In genomic region chr22:26835929-26836528, GRCh38 we compare ENCODE assay signal across 8 cellular contexts.
DNase-seq lines count a peak whose midpoint lies in the region; ATAC-seq and TF ChIP-seq lines count a peak whose summit lies in the region.

No MANE protein-coding gene starts in this region.

- peak in 11 of 12 donors; percentile 27 to 63 (median 53) for TF ChIP-seq CTCF in heart left ventricle (IDR thresholded peaks at IDR 0.05)
- peak in 10 of 11 experiments; percentile 4 to 68 (median 54) for TF ChIP-seq CTCF in spleen (IDR thresholded peaks at IDR 0.05 in 8 of 11, conservative IDR thresholded peaks at IDR 0.05 in 3 of 11)

- H3K36me3 ChIP-seq in heart left ventricle (no peaks in the 10 kb centered on the region), spleen (no peaks in the 10 kb centered on the region)

- TF ChIP-seq POLR2A in heart left ventricle (IDR thresholded peaks at IDR 0.05): no peak
- TF ChIP-seq POLR2A in spleen (IDR thresholded peaks at IDR 0.05): no peak

- ATAC-seq in heart left ventricle (peak in 1 of 4 donors; percentile 22), Right ventricle myocardium inferior (no peak), GM19324 (IDR thresholded peaks at IDR 0.05; ENCODE audit: low FRiP score, unreplicated experiment) (no peak), GM21515 (IDR thresholded peaks at IDR 0.05; ENCODE audit: unreplicated experiment) (no peak)

- intact Hi-C loops in heart left ventricle (cut with DNase I) (no loop called here), Right ventricle myocardium inferior (cut with DNase I) (no loop called here), head of caudate nucleus (cut with DNase I) (no loop called here), spleen (cut with DNase I; ENCODE audit: low total_unique reads) (no loop called here)
- intact Hi-C loops in activated T-helper 1 cell treated with anti-CD3 and anti-CD28 coated beads, Interleukin-12 subunit alpha, Interleukin-12 subunit beta, Interleukin-2, Interleukin-4 antibody, amounts not matched to agents 30 ng/mL and 10 ng/mL and 1 ng/mL, durations not matched to agents 14 hours and 24 hours and 36 hours (cut with micrococcal nuclease): no loop called here

- H3K4me1 ChIP-seq in heart left ventricle (peaks cover 0 to 2% (median 0%) of the 10 kb centered on the region in 12 donors), spleen (no peaks in the 10 kb centered on the region)

- no peaks in the 10 kb centered on the region for H3K36me3 Mint-ChIP-seq in activated T-helper 1 cell treated with anti-CD3 and anti-CD28 coated beads, Interleukin-12 subunit alpha, Interleukin-12 subunit beta, Interleukin-2, Interleukin-4 antibody, amounts not matched to agents 30 ng/mL and 10 ng/mL and 1 ng/mL, durations not matched to agents 14 hours and 24 hours and 36 hours (ENCODE audit: low read depth)

- H3K27ac Mint-ChIP-seq in activated T-helper 1 cell treated with anti-CD3 and anti-CD28 coated beads, Interleukin-12 subunit alpha, Interleukin-12 subunit beta, Interleukin-2, Interleukin-4 antibody, amounts not matched to agents 30 ng/mL and 10 ng/mL and 1 ng/mL, durations not matched to agents 14 hours and 24 hours and 36 hours: no peak overlapping the region

- no peaks in the 10 kb centered on the region for H3K4me1 Mint-ChIP-seq in activated T-helper 1 cell treated with anti-CD3 and anti-CD28 coated beads, Interleukin-12 subunit alpha, Interleukin-12 subunit beta, Interleukin-2, Interleukin-4 antibody, amounts not matched to agents 30 ng/mL and 10 ng/mL and 1 ng/mL, durations not matched to agents 14 hours and 24 hours and 36 hours (ENCODE audit: low read depth)

- no peak overlapping the region for H3K4me3 ChIP-seq in heart left ventricle
- H3K4me3 ChIP-seq in spleen: no peak overlapping the region

- H3K9me3 ChIP-seq in heart left ventricle (no peaks in the 10 kb centered on the region), spleen (no peaks in the 10 kb centered on the region)

- DNase-seq in heart left ventricle (no peak), Right ventricle myocardium inferior (ENCODE audit: missing footprints) (no peak), NCI-H774 (lab: John Stamatoyannopoulos, UW) (peak; percentile 6), head of caudate nucleus (peak in 33 of 42 donors; percentile 8 to 71 (median 35)), spleen (no peak)
- DNase-seq in activated T-helper 1 cell treated with anti-CD3 and anti-CD28 coated beads, Interleukin-12 subunit alpha, Interleukin-12 subunit beta, Interleukin-2, Interleukin-4 antibody, amounts not matched to agents 30 ng/mL and 10 ng/mL and 1 ng/mL, durations not matched to agents 14 hours and 24 hours and 36 hours (ENCODE audit: low spot score): peak; percentile 27

- 35 to 43% (median 39%) methylated on average over 3 of the region's 3 CpGs for WGBS in heart left ventricle, 4 donors
- 30 to 48% (median 38%) methylated on average over 3 of the region's 3 CpGs for WGBS in spleen, 5 donors

- H3K27me3 Mint-ChIP-seq in activated T-helper 1 cell treated with anti-CD3 and anti-CD28 coated beads, Interleukin-12 subunit alpha, Interleukin-12 subunit beta, Interleukin-2, Interleukin-4 antibody, amounts not matched to agents 30 ng/mL and 10 ng/mL and 1 ng/mL, durations not matched to agents 14 hours and 24 hours and 36 hours (ENCODE audit: insufficient read depth): no peaks in the 10 kb centered on the region

- H3K27me3 ChIP-seq in heart left ventricle (no peaks in the 10 kb centered on the region), spleen (replicated peaks in 1 of 7) (no peaks in the 10 kb centered on the region)

- H3K27ac ChIP-seq in heart left ventricle (no peak overlapping the region), spleen (no peak overlapping the region)

- no peaks in the 10 kb centered on the region for H3K9me3 Mint-ChIP-seq in activated T-helper 1 cell treated with anti-CD3 and anti-CD28 coated beads, Interleukin-12 subunit alpha, Interleukin-12 subunit beta, Interleukin-2, Interleukin-4 antibody, amounts not matched to agents 30 ng/mL and 10 ng/mL and 1 ng/mL, durations not matched to agents 14 hours and 24 hours and 36 hours

- H3K4me3 Mint-ChIP-seq in activated T-helper 1 cell treated with anti-CD3 and anti-CD28 coated beads, Interleukin-12 subunit alpha, Interleukin-12 subunit beta, Interleukin-2, Interleukin-4 antibody, amounts not matched to agents 30 ng/mL and 10 ng/mL and 1 ng/mL, durations not matched to agents 14 hours and 24 hours and 36 hours: no peak overlapping the region

Comparison
In these comparisons a context has a peak if more than half of its experiments do, and no peak if none do; other contexts are left out.
1. DNase-seq: peak in NCI-H774 (single experiment), activated T-helper 1 cell treated with anti-CD3 and anti-CD28 coated beads, Interleukin-12 subunit alpha, Interleukin-12 subunit beta, Interleukin-2, Interleukin-4 antibody, amounts not matched to agents 30 ng/mL and 10 ng/mL and 1 ng/mL, durations not matched to agents 14 hours and 24 hours and 36 hours (single experiment) and head of caudate nucleus (33 of 42); none in heart left ventricle (0 of 5), Right ventricle myocardium inferior (single experiment) and spleen (single experiment).